Comparison of ENCODE assay signal across 8 cellular contexts in the genomic region with DNA sequence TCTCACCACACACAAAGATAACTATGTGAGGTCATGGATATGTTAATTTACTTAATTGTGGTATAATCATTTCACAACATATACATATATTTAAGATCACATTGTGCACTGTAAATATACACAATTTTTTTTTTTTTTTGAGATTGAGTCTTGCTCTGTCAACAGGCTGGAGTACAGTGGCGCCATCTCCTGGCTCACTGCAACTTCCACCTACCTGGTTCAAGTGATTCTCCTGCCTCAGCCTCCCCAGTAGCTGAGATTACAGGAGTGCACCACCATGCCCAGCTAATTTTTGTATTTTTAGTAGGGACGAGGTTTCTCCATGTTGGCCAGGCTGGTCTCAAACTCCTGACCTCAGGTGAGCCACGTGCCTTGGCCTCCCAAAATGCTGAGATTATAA. TPM values are rescaled to one million over a fixed set of nuclear protein-coding genes. Genes with fewer than 3 reads are reported as not detected.
DNase-seq lines count a peak whose midpoint lies in the region; ATAC-seq and TF ChIP-seq lines count a peak whose summit lies in the region.

No MANE protein-coding gene starts in this region.

- no peak overlapping the region for H3K4me3 Mint-ChIP-seq in CD4-positive, alpha-beta T cell
- no peak overlapping the region for H3K4me3 Mint-ChIP-seq in activated T-cell treated with anti-CD3 and anti-CD28 coated beads, Interleukin-2, amount 50 U/mL, for 24 hours
- H3K4me3 Mint-ChIP-seq in stimulated activated effector memory CD8-positive, alpha-beta T cell treated with anti-CD3 and anti-CD28 coated beads, Interleukin-12 subunit alpha, Interleukin-12 subunit beta, amount 100 ng/mL, for 72 hours: no peak overlapping the region

- POLR2A ChIA-PET in CD4-positive, alpha-beta T cell (lab: Charles Lee): no interaction called here

- CTCF ChIA-PET in CD4-positive, alpha-beta T cell (lab: Charles Lee): interaction anchor here (0.9 kb wide), 1 partner anchor 285 kb away, joined by 3 read pairs; no protein-coding TSS in a partner anchor

- no peaks in the 10 kb centered on the region for H3K4me1 ChIP-seq in Loucy (ENCODE audit: insufficient read depth, low read length, poor library complexity, severe bottlenecking)

- H3K9ac ChIP-seq in Loucy (ENCODE audit: low read depth, low read length, poor library complexity, severe bottlenecking): no peak overlapping the region

- H4K20me1 ChIP-seq in Loucy (ENCODE audit: insufficient read depth, low read length, poor library complexity, severe bottlenecking): no peaks in the 10 kb centered on the region

- DNase-seq in CD4-positive, alpha-beta T cell: peak; percentile 8 to 52 (median 34)
- DNase-seq in activated T-cell treated with anti-CD3 and anti-CD28 coated beads, Interleukin-2, amount 50 U/mL, for 24 hours: peak; percentile 64
- DNase-seq in iris pigment epithelial cell (ENCODE audit: low read depth) (peak; percentile 27), T1000 (lab: John Stamatoyannopoulos, UW) (no peak)
- DNase-seq in stimulated activated effector memory CD8-positive, alpha-beta T cell treated with anti-CD3 and anti-CD28 coated beads, Interleukin-12 subunit alpha, Interleukin-12 subunit beta, amount 100 ng/mL, for 72 hours (ENCODE audit: low spot score in 2 of 2): peak; percentile 8 to 62

- H3K27ac Mint-ChIP-seq in CD4-positive, alpha-beta T cell: no peak overlapping the region
- H3K27ac Mint-ChIP-seq in activated T-cell treated with anti-CD3 and anti-CD28 coated beads, Interleukin-2, amount 50 U/mL, for 24 hours: no peak overlapping the region
- no peak overlapping the region for H3K27ac Mint-ChIP-seq in stimulated activated effector memory CD8-positive, alpha-beta T cell treated with anti-CD3 and anti-CD28 coated beads, Interleukin-12 subunit alpha, Interleukin-12 subunit beta, amount 100 ng/mL, for 72 hours

- no peaks in the 10 kb centered on the region for H3K36me3 Mint-ChIP-seq in CD4-positive, alpha-beta T cell (ENCODE audit: low read depth)
- H3K36me3 Mint-ChIP-seq in activated T-cell treated with anti-CD3 and anti-CD28 coated beads, Interleukin-2, amount 50 U/mL, for 24 hours (ENCODE audit: low read depth): no peaks in the 10 kb centered on the region
- H3K36me3 Mint-ChIP-seq in stimulated activated effector memory CD8-positive, alpha-beta T cell treated with anti-CD3 and anti-CD28 coated beads, Interleukin-12 subunit alpha, Interleukin-12 subunit beta, amount 100 ng/mL, for 72 hours: no peaks in the 10 kb centered on the region

- intact Hi-C loops in CD4-positive, alpha-beta T cell (cut with DNase I, micrococcal nuclease): loop anchor here (2.0 kb wide), 1 partner anchor 286 kb away; no protein-coding TSS in a partner anchor

- H3K9me2 ChIP-seq in Loucy (replicated peaks; ENCODE audit: low read depth, low read length): no peaks in the 10 kb centered on the region

- H3F3A ChIP-seq in Loucy (ENCODE audit: low read depth): no peaks in the 10 kb centered on the region

- H3K27ac ChIP-seq in CD4-positive, alpha-beta T cell (ENCODE audit: low read depth, low read length): no peak overlapping the region

- H3K4me3 ChIP-seq in Loucy (ENCODE audit: low read length, poor library complexity, severe bottlenecking): no peak overlapping the region

- ATAC-seq in CD4-positive, alpha-beta T cell (ENCODE audit: poor library complexity): no peak
- no peak for ATAC-seq in stimulated activated effector memory CD8-positive, alpha-beta T cell treated with anti-CD3 and anti-CD28 coated beads, Interleukin-12 subunit alpha, Interleukin-12 subunit beta, amount 100 ng/mL, for 72 hours
- ATAC-seq in GM18511 (IDR thresholded peaks at IDR 0.05; ENCODE audit: unreplicated experiment) (no peak), HG03469 (IDR thresholded peaks at IDR 0.05; ENCODE audit: unreplicated experiment) (no peak)

- H3K9me3 ChIP-seq in CD4-positive, alpha-beta T cell (ENCODE audit: control insufficient read depth, low read length): peaks cover 2% of the 10 kb centered on the region
- no peaks in the 10 kb centered on the region for H3K9me3 ChIP-seq in Loucy (ENCODE audit: insufficient read depth, low read depth, low read length)

- no peaks in the 10 kb centered on the region for H3K79me2 ChIP-seq in Loucy (ENCODE audit: insufficient read depth, low read length)

- H2AFZ ChIP-seq in Loucy (ENCODE audit: low read length): no peak overlapping the region

- peaks cover 12% of the 10 kb centered on the region for H3K27me3 Mint-ChIP-seq in CD4-positive, alpha-beta T cell
- peaks cover 17% of the 10 kb centered on the region for H3K27me3 Mint-ChIP-seq in activated T-cell treated with anti-CD3 and anti-CD28 coated beads, Interleukin-2, amount 50 U/mL, for 24 hours

- no peaks in the 10 kb centered on the region for H3K4me1 Mint-ChIP-seq in CD4-positive, alpha-beta T cell (ENCODE audit: low read depth)
- no peaks in the 10 kb centered on the region for H3K4me1 Mint-ChIP-seq in activated T-cell treated with anti-CD3 and anti-CD28 coated beads, Interleukin-2, amount 50 U/mL, for 24 hours (ENCODE audit: low read depth)
- no peaks in the 10 kb centered on the region for H3K4me1 Mint-ChIP-seq in stimulated activated effector memory CD8-positive, alpha-beta T cell treated with anti-CD3 and anti-CD28 coated beads, Interleukin-12 subunit alpha, Interleukin-12 subunit beta, amount 100 ng/mL, for 72 hours

- no peak overlapping the region for H3K4me2 ChIP-seq in Loucy (ENCODE audit: low read depth, low read length, poor library complexity, severe bottlenecking)

- no peaks in the 10 kb centered on the region for H3K36me3 ChIP-seq in Loucy (ENCODE audit: insufficient read depth, low read length)

- H3K27me3 ChIP-seq in CD4-positive, alpha-beta T cell (ENCODE audit: control insufficient read depth, insufficient read depth, low read length): no peaks in the 10 kb centered on the region
- H3K27me3 ChIP-seq in Loucy (ENCODE audit: insufficient read depth, low read length, poor library complexity, severe bottlenecking): no peaks in the 10 kb centered on the region

- TF ChIP-seq CTCF in CD4-positive, alpha-beta T cell (IDR thresholded peaks at IDR 0.05): peak; percentile 62
- TF ChIP-seq CTCF in Loucy (conservative IDR thresholded peaks at IDR 0.05; ENCODE audit: low read length): peak; percentile 63

- no peaks in the 10 kb centered on the region for H3K9me3 Mint-ChIP-seq in CD4-positive, alpha-beta T cell
- H3K9me3 Mint-ChIP-seq in activated T-cell treated with anti-CD3 and anti-CD28 coated beads, Interleukin-2, amount 50 U/mL, for 24 hours: no peaks in the 10 kb centered on the region
- no peaks in the 10 kb centered on the region for H3K9me3 Mint-ChIP-seq in stimulated activated effector memory CD8-positive, alpha-beta T cell treated with anti-CD3 and anti-CD28 coated beads, Interleukin-12 subunit alpha, Interleukin-12 subunit beta, amount 100 ng/mL, for 72 hours

RNA-seq across cellular contexts. Expression of gene PRSS54, which starts 11.5 kb away (rescaled TPM):
- not detected for total RNA-seq in CD4-positive, alpha-beta T cell
